20 cellular contexts compared by ENCODE assay signal in the genomic region with DNA sequence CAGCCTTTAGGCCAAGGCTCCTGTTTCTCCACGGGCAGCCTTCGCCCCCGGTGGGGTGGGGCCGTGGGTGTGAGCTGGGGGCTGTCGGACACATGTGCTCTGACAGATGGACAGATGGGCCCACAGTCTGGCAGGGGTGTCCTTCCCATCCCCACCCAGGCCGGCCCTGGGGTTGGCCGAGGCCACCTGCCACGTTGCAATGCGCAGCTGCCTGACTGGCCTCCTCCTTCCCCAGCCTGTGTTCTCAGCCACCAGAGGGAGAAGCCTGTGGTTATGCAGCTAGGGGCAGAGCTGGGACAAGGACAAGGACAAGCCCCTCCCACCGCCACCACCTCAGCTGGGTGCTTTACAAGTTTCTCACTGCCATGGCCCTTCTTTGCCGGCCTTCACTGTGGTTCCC. TPM values are rescaled to one million over a fixed set of nuclear protein-coding genes. Genes with fewer than 3 reads are reported as not detected.
A peak's percentile ranks its signal among the peaks of the same experiment; 100 is the strongest.
DNase-seq lines count a peak whose midpoint lies in the region; ATAC-seq and TF ChIP-seq lines count a peak whose summit lies in the region.
"Had no signal": no experiment of that assay in that cellular context is flagged by ENCODE, and none has a peak within 500 bp of the region (broad histone marks: within the 10 kb centered on the region; RNA-seq: fewer than 3 reads in every experiment).

No MANE protein-coding gene starts in this region.

- peaks cover 6% of the 10 kb centered on the region for H3K9me3 Mint-ChIP-seq in glutamatergic neuron (ENCODE audit: unreplicated experiment)
- H3K9me3 Mint-ChIP-seq: activated naive CD8-positive, alpha-beta T cell treated with anti-CD3 and anti-CD28 coated beads for 36 hours had no signal

- TF ChIP-seq CTCF in glutamatergic neuron (IDR thresholded peaks at IDR 0.05; ENCODE audit: partially characterized antibody, unreplicated experiment) (no peak), gastrocnemius medialis (IDR thresholded peaks at IDR 0.05 in 4 of 5, conservative IDR thresholded peaks at IDR 0.05 in 1 of 5) (peak; percentile 24 to 52 (median 44))

- in situ Hi-C loops in gastrocnemius medialis (cut with MboI; ENCODE audit: low sequenced_read_pairs in 4 of 4), result no loop called here

- no peaks in the 10 kb centered on the region for H3K9me3 ChIP-seq in gastrocnemius medialis
- H3K9me3 ChIP-seq: mucosa of descending colon had no signal

- H3K27me3 ChIP-seq in gastrocnemius medialis, result no peaks in the 10 kb centered on the region

- H3K4me1 Mint-ChIP-seq in glutamatergic neuron (ENCODE audit: low read depth, unreplicated experiment), result peaks cover 45% of the 10 kb centered on the region
- H3K4me1 Mint-ChIP-seq: activated CD4-positive, alpha-beta T cell treated with anti-CD3 and anti-CD28 coated beads for 36 hours; activated naive CD8-positive, alpha-beta T cell treated with anti-CD3 and anti-CD28 coated beads for 36 hours had no signal

- peaks cover 6% of the 10 kb centered on the region for H3K36me3 Mint-ChIP-seq in glutamatergic neuron (ENCODE audit: unreplicated experiment)
- H3K36me3 Mint-ChIP-seq: activated naive CD8-positive, alpha-beta T cell treated with anti-CD3 and anti-CD28 coated beads for 36 hours had no signal

- peaks cover 8% of the 10 kb centered on the region for H3K27me3 Mint-ChIP-seq in glutamatergic neuron (ENCODE audit: unreplicated experiment)
- H3K27me3 Mint-ChIP-seq: activated CD4-positive, alpha-beta T cell treated with anti-CD3 and anti-CD28 coated beads for 36 hours; activated naive CD8-positive, alpha-beta T cell treated with anti-CD3 and anti-CD28 coated beads for 36 hours; brain had no signal

- peaks cover 51 to 61% of the 10 kb centered on the region in 2 donors for H3K4me1 ChIP-seq in gastrocnemius medialis

- DNase-seq in ELF-1 (ENCODE audit: low read depth, low spot score), result peak; percentile 36
- peak; percentile 69 for DNase-seq in NCI-H524 treated with DMSO at 0.1 percent for 48 hours (lab: John Stamatoyannopoulos, UW)
- DNase-seq in glutamatergic neuron, result peak; percentile 76
- DNase-seq in gastrocnemius medialis, result peak in 1 of 2 donors; percentile 82
- DNase-seq in middle frontal gyrus (ENCODE audit: extremely low spot score, low spot score), result no peak
- DNase-seq in NCI-H510A treated with DMSO at 0.1 percent for 48 hours (lab: John Stamatoyannopoulos, UW), result no peak
- DNase-seq in sciatic nerve (ENCODE audit: low spot score), result no peak
- DNase-seq: activated CD4-positive, alpha-beta T cell treated with anti-CD3 and anti-CD28 coated beads for 36 hours; activated naive CD8-positive, alpha-beta T cell treated with anti-CD3 and anti-CD28 coated beads for 36 hours; head of caudate nucleus; Kasumi-1; mucosa of descending colon; NCI-H1092; NCI-H2029 treated with DMSO at 0.1 percent for 48 hours; NCI-H526 treated with DMSO at 0.1 percent for 48 hours; substantia nigra had no signal

- no peaks in the 10 kb centered on the region for H3K36me3 ChIP-seq in gastrocnemius medialis

- no peak overlapping the region for H3K4me3 Mint-ChIP-seq in glutamatergic neuron (ENCODE audit: unreplicated experiment)
- H3K4me3 Mint-ChIP-seq: activated CD4-positive, alpha-beta T cell treated with anti-CD3 and anti-CD28 coated beads for 36 hours; activated naive CD8-positive, alpha-beta T cell treated with anti-CD3 and anti-CD28 coated beads for 36 hours; brain had no signal

- peak overlapping the region; percentile 95 to 99 (median 97) for H3K27ac ChIP-seq in gastrocnemius medialis
- H3K27ac ChIP-seq: coronary artery had no signal

- intact Hi-C loops in gastrocnemius medialis (cut with DNase I; ENCODE audit: low total_unique reads) (loop anchor here (1.0 to 5.0 kb wide), 2 partner anchors 42 to 249 kb away; no protein-coding TSS in a partner anchor), sciatic nerve (cut with DNase I) (no loop called here)

- peak; percentile 12 to 18 for ATAC-seq in gastrocnemius medialis
- ATAC-seq in GM18909 (IDR thresholded peaks at IDR 0.05; ENCODE audit: poor library complexity, unreplicated experiment), result no peak
- no peak for ATAC-seq in sciatic nerve
- ATAC-seq: activated CD4-positive, alpha-beta T cell treated with anti-CD3 and anti-CD28 coated beads for 36 hours; left lobe of liver; mucosa of descending colon had no signal

- H3K4me3 ChIP-seq in gastrocnemius medialis, result no peak overlapping the region
- H3K4me3 ChIP-seq: coronary artery, mucosa of descending colon had no signal

- no peak for TF ChIP-seq POLR2A in gastrocnemius medialis (IDR thresholded peaks at IDR 0.05)

- H3K27ac Mint-ChIP-seq in glutamatergic neuron (ENCODE audit: unreplicated experiment), result peak overlapping the region; percentile 85
- H3K27ac Mint-ChIP-seq: activated CD4-positive, alpha-beta T cell treated with anti-CD3 and anti-CD28 coated beads for 36 hours; activated naive CD8-positive, alpha-beta T cell treated with anti-CD3 and anti-CD28 coated beads for 36 hours had no signal

RNA-seq across cellular contexts. Expression of a gene that starts 44.4 kb away (rescaled TPM):
- total RNA-seq in glutamatergic neuron (ENCODE audit: unreplicated experiment) (3.8 TPM), gastrocnemius medialis (100 to 1,000 TPM in 2 of 4 donors, 10 to 100 TPM in 2; 91.1 to 201 (median 122) TPM), sciatic nerve (30.1 TPM)

Comparison
In these comparisons a context has a peak if more than half of its experiments do, and no peak if none do; other contexts are left out.
1. DNase-seq: peak in ELF-1 (single experiment), NCI-H524 treated with DMSO at 0.1 percent for 48 hours (single experiment) and glutamatergic neuron (single experiment); none in middle frontal gyrus (single experiment), NCI-H510A treated with DMSO at 0.1 percent for 48 hours (single experiment) and sciatic nerve (single experiment).
2. ATAC-seq: peak in gastrocnemius medialis (2 of 2); none in GM18909 (single experiment) and sciatic nerve (single experiment).